ENCODE assay signal across 13 cellular contexts in the genomic region with DNA sequence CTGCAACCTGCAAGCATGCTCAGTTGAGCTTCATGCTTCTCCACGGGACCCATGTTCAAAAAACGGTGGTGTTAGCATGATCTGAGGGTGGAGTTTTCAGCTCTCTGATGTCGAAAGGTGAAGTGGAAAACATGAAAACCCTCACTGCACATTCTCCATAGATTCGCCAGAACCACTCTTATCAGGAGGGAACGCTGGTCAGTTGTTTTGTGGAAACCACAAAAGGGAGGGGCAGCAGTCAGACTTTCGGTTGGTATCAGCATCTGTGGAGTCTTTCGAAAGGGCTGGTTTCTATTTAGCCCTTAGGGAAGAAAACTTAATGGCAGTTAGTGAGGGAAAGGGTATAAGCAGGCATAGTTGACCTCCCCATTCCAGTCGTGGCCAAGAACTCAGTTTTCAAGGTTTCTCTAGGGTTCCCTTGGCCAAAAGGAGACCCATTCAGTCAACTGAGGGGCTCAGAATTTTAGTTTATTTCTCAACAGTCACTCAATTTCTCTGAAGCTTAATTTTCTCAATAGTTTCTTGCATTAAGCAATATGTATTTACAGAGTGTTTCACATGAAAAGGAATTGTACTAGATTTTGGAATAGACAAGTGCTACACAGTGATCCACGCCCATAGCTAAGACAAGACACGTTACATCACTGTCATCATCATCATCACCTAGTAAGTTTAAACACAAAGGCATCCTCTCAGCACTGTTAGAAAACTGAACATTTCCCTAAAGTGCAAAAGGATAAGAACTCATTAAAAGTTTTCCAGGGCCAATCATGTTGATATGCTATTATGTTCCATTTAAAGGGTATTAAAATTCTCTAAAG. TPM values are rescaled to one million over a fixed set of nuclear protein-coding genes. Genes with fewer than 3 reads are reported as not detected.
A peak's percentile ranks its signal among the peaks of the same experiment; 100 is the strongest.
DNase-seq lines count a peak whose midpoint lies in the region; ATAC-seq, FAIRE-seq and TF ChIP-seq lines count a peak whose summit lies in the region.
"Had no signal": no experiment of that assay in that cellular context is flagged by ENCODE, and none has a peak within 500 bp of the region (broad histone marks: within the 10 kb centered on the region; RNA-seq: fewer than 3 reads in every experiment).

No MANE protein-coding gene starts in this region.

- no peak overlapping the region for H3K4me3 ChIP-seq in lung
- H3K4me3 ChIP-seq: BLaER1, prostate gland, upper lobe of left lung had no signal

- no peak for TF ChIP-seq POLR2A in GM12892 (IDR thresholded peaks at IDR 0.05; ENCODE audit: low read depth, low read length)

- FAIRE-seq in GM12892 (lab: Jason Lieb, UNC), result peak; percentile 27

- peaks cover 2 to 3% of the 10 kb centered on the region in 2 donors for H3K36me3 ChIP-seq in lung (ENCODE audit: control insufficient read depth in 2 of 2, insufficient read depth in 2 of 2, low read length in 2 of 2)
- H3K36me3 ChIP-seq: prostate gland had no signal

- H3K9me3 ChIP-seq in lung (ENCODE audit: control insufficient read depth in 2 of 2, insufficient read depth in 1 of 2, low read length in 1 of 2), result no peaks in the 10 kb centered on the region
- H3K9me3 ChIP-seq: prostate gland, upper lobe of left lung had no signal

- DNase-seq in GM12892 (ENCODE audit: insufficient read length) (no peak), SW480 (ENCODE audit: low spot score) (peak; percentile 41), lung (ENCODE audit: low spot score) (no peak), dermis blood vessel endothelial cell (no peak), C1 segment of cervical spinal cord (lab: John Stamatoyannopoulos, UW) (no peak), cerebellar nuclear complex (lab: John Stamatoyannopoulos, UW) (no peak)
- DNase-seq: NCI-H1092 treated with DMSO at 0.1 percent for 48 hours, NCI-H748 treated with DMSO at 0.1 percent for 48 hours, upper lobe of left lung had no signal

- no peaks in the 10 kb centered on the region for H3K27me3 ChIP-seq in lung (ENCODE audit: control insufficient read depth, insufficient read depth)
- H3K27me3 ChIP-seq: BLaER1, upper lobe of left lung had no signal

- peaks cover 0 to 10% of the 10 kb centered on the region in 2 donors for H3K4me1 ChIP-seq in lung (ENCODE audit: control insufficient read depth in 2 of 2, insufficient read depth in 2 of 2, low read length in 2 of 2)
- H3K4me1 ChIP-seq: BLaER1, prostate gland had no signal

- no peak for TF ChIP-seq CTCF in lung (IDR thresholded peaks at IDR 0.05; ENCODE audit: control extremely low read depth, extremely low read depth)

- no peak overlapping the region for H3K27ac ChIP-seq in lung (ENCODE audit: low read depth in 1 of 2, low read length in 1 of 2)
- H3K27ac ChIP-seq: BLaER1, prostate gland, upper lobe of left lung had no signal

- ATAC-seq in HG03135 (IDR thresholded peaks at IDR 0.05; ENCODE audit: unreplicated experiment), result peak; percentile 66
- peak; percentile 34 for ATAC-seq in lung (ENCODE audit: insufficient read depth, low FRiP score)
- no peak for ATAC-seq in GM19035 (IDR thresholded peaks at IDR 0.05; ENCODE audit: unreplicated experiment)

- 48 to 62% methylated on average over 10 of the region's 10 CpGs for WGBS in lung, 2 donors

RNA-seq across cellular contexts. Expression of gene PPA2, which starts 12.4 kb away (rescaled TPM):
- 96.1 TPM for polyA plus RNA-seq in GM12892 (2012; ENCODE audit: missing spikeins)
- total RNA-seq in lung (100 to 1,000 TPM in 1 of 2 donors, 10 to 100 TPM in 1; 80.1 to 114 TPM), dermis blood vessel endothelial cell (67.1 and 86.4 TPM in 2 replicates)
- polyA plus RNA-seq in lung, result 10 to 100 TPM; 70.0 to 74.1 TPM
